18 cellular contexts compared by ENCODE assay signal in the genomic region with DNA sequence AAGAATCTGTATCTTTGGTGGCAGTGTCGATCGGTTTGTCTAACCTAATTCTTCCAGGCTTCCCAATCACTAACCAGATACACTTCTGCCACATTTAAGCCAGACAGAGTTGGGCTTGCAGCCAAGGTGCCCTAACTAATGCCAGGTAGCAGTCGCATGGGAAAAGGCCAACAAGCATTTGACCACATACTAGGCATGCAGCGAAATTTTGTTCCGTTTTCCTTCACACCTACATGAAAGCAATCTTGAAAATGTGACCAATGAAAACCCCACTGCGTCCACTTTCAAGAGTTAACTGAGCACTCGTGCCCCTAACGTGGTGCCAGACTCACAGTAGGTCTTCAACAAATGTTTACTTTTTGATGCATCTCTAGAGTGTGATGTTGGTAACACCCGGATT.
DNase-seq lines count a peak whose midpoint lies in the region; ATAC-seq and TF ChIP-seq lines count a peak whose summit lies in the region.
"Had no signal": no experiment of that assay in that cellular context is flagged by ENCODE, and none has a peak within 500 bp of the region (broad histone marks: within the 10 kb centered on the region; RNA-seq: fewer than 3 reads in every experiment).

No MANE protein-coding gene starts in this region.

- no peak overlapping the region for H3K4me3 ChIP-seq in HCT116 (replicated peaks in 1 of 2; ENCODE audit: low read depth in 1 of 2, low read length in 2 of 2)
- H3K4me3 ChIP-seq in iPS-20b (ENCODE audit: low read length) = peak overlapping the region; percentile 46; the same call in 1 of the 2 replicates
- no peak overlapping the region for H3K4me3 ChIP-seq in skeletal muscle satellite cell (ENCODE audit: low read length)
- no peak overlapping the region for H3K4me3 ChIP-seq in foreskin fibroblast (ENCODE audit: low read depth in 1 of 2, low read length in 2 of 2)
- H3K4me3 ChIP-seq: ascending aorta; BLaER1 treated with 17β-estradiol and CSF1 and Interleukin-3, amounts not matched to agents 10 nM and 100 nM had no signal

- CTCF ChIA-PET in HCT116 (lab: Charles Lee) = no interaction called here

- no peaks in the 10 kb centered on the region for H3K79me2 ChIP-seq in HCT116 (ENCODE audit: insufficient read depth, low read length)

- no peaks in the 10 kb centered on the region for H3K9me2 ChIP-seq in HCT116 (ENCODE audit: insufficient read depth)

- no peak for TF ChIP-seq RAD21 in HCT116 (IDR thresholded peaks at IDR 0.05; ENCODE audit: low read depth)

- no TSS peak for BruUV-seq in HCT116 (replicated peaks; lab: Mats Ljungman, UMichigan)

- H3K4me1 ChIP-seq in HCT116 (ENCODE audit: control insufficient read depth in 1 of 2, insufficient read depth in 2 of 2, low read length in 2 of 2) (peaks cover 0 to 12% of the 10 kb centered on the region in 2 experiments; a peak in 2 of 4 replicates), iPS-20b (ENCODE audit: insufficient read depth, low read length) (peaks cover 38% of the 10 kb centered on the region), skeletal muscle satellite cell (ENCODE audit: control insufficient read depth, insufficient read depth, low read length) (peaks cover 62% of the 10 kb centered on the region)

- ATAC-seq in HCT116 = no peak
- ATAC-seq: left colon, T-helper 17 cell had no signal

- intact Hi-C loops in HCT116 (cut with micrococcal nuclease) = no loop called here

- no peak overlapping the region for H3K27ac ChIP-seq in HCT116 (ENCODE audit: low read depth, low read length)
- H3K27ac ChIP-seq in iPS-20b (ENCODE audit: low read length) = peak overlapping the region; percentile 92
- H3K27ac ChIP-seq: ascending aorta; BLaER1 treated with 17β-estradiol and CSF1 and Interleukin-3, amounts not matched to agents 10 nM and 100 nM; RWPE1 had no signal

- POLR2A ChIA-PET in HCT116 (lab: Charles Lee) = no interaction called here

- H2AFZ ChIP-seq in HCT116 (ENCODE audit: low read depth, low read length, poor library complexity, severe bottlenecking) = no peak overlapping the region

- DNase-seq in HCT116 (ENCODE audit: low read depth, low spot score) (no peak), RPMI8226 (peak; percentile 24), putamen (ENCODE audit: low spot score) (no peak), foreskin fibroblast (no peak), islet precursor cell (no peak)
- DNase-seq: activated CD4-positive, CD25-positive, alpha-beta regulatory T cell treated with anti-CD3 and anti-CD28 coated beads, Interleukin-2, amount 50 U/mL, for 72 hours; activated CD8-positive, alpha-beta memory T cell treated with anti-CD3 and anti-CD28 coated beads, Interleukin-2, amount 50 U/mL, for 4 hours; activated naive CD4-positive, alpha-beta T cell; DMS79 treated with DMSO at 0.1 percent for 48 hours; left colon; NCI-H2081; stimulated activated CD4-positive, alpha-beta T cell treated with anti-CD3 and anti-CD28 coated beads, Interleukin-2, amount 100 ng/mL, for 24 hours; T-helper 17 cell had no signal

- H3K36me3 ChIP-seq in HCT116 (ENCODE audit: control insufficient read depth in 1 of 2, insufficient read depth in 2 of 2, low read length in 2 of 2) (no peaks in the 10 kb centered on the region), iPS-20b (ENCODE audit: insufficient read depth, low read depth, low read length) (no peaks in the 10 kb centered on the region), skeletal muscle satellite cell (ENCODE audit: insufficient read depth, low read length) (no peaks in the 10 kb centered on the region)
- H3K36me3 ChIP-seq: ascending aorta; BLaER1 treated with 17β-estradiol and CSF1 and Interleukin-3, amounts not matched to agents 10 nM and 100 nM had no signal

- TF ChIP-seq CTCF in HCT116 (IDR thresholded peaks at IDR 0.05 in 2 of 3, conservative IDR thresholded peaks at IDR 0.05 in 1 of 3; ENCODE audit: borderline replicate concordance in 1 of 3, insufficient read depth in 1 of 3, low read depth in 2 of 3, low read length in 2 of 3) (no peak), foreskin fibroblast (IDR thresholded peaks at IDR 0.05; ENCODE audit: low read depth, low read length) (no peak)

- H3K9ac ChIP-seq in HCT116 (ENCODE audit: low read length) (no peak overlapping the region), iPS-20b (ENCODE audit: low read depth, low read length) (peak overlapping the region; percentile 52), skeletal muscle satellite cell (ENCODE audit: low read depth, low read length) (peak overlapping the region; percentile 46)
- H3K9ac ChIP-seq: BLaER1 treated with 17β-estradiol and CSF1 and Interleukin-3, amounts not matched to agents 10 nM and 100 nM had no signal

- H4K20me1 ChIP-seq in HCT116 (ENCODE audit: insufficient read depth) = no peaks in the 10 kb centered on the region
- H4K20me1 ChIP-seq: BLaER1 treated with 17β-estradiol and CSF1 and Interleukin-3, amounts not matched to agents 10 nM and 100 nM had no signal

- no peaks in the 10 kb centered on the region for H3K9me3 ChIP-seq in HCT116 (ENCODE audit: control insufficient read depth in 1 of 2, insufficient read depth in 1 of 2, low read depth in 1 of 2, low read length in 2 of 2)
- peaks cover 4% of the 10 kb centered on the region; the same call in 1 of the 2 replicates for H3K9me3 ChIP-seq in iPS-20b (ENCODE audit: insufficient read depth, low read depth, low read length)
- H3K9me3 ChIP-seq in skeletal muscle satellite cell (replicated peaks; ENCODE audit: low read length) = peaks cover 4% of the 10 kb centered on the region
- H3K9me3 ChIP-seq: ascending aorta; BLaER1 treated with 17β-estradiol and CSF1 and Interleukin-3, amounts not matched to agents 10 nM and 100 nM had no signal

- H3K4me2 ChIP-seq in HCT116 (ENCODE audit: low read length) = peak overlapping the region; percentile 37
- H3K4me2 ChIP-seq in skeletal muscle satellite cell (ENCODE audit: low read length) = peak overlapping the region; percentile 61
- H3K4me2 ChIP-seq: BLaER1 treated with 17β-estradiol and CSF1 and Interleukin-3, amounts not matched to agents 10 nM and 100 nM had no signal

- RAD21 ChIA-PET in HCT116 (lab: Charles Lee; ENCODE audit: low non-redundant PET in 1 of 2, low total read pairs in 2 of 2, uncharacterized antibody in 2 of 2, unreplicated experiment in 2 of 2) = no interaction called here

- H3K27me3 ChIP-seq in HCT116 (ENCODE audit: insufficient read depth, low read length) (no peaks in the 10 kb centered on the region), iPS-20b (ENCODE audit: insufficient read depth, low read length) (no peaks in the 10 kb centered on the region), skeletal muscle satellite cell (ENCODE audit: control insufficient read depth, insufficient read depth, low read length) (no peaks in the 10 kb centered on the region)
- H3K27me3 ChIP-seq: ascending aorta; BLaER1 treated with 17β-estradiol and CSF1 and Interleukin-3, amounts not matched to agents 10 nM and 100 nM had no signal

- TF ChIP-seq POLR2A in HCT116 (IDR thresholded peaks at IDR 0.05; ENCODE audit: borderline replicate concordance, extremely low read depth, insufficient read depth, insufficient read length) = no peak

TF ChIP-seq in HCT116, 20 proteins besides CTCF, POLR2A, EP300 and RAD21:
- no peak for TF ChIP-seq EGR1 (IDR thresholded peaks at IDR 0.05; ENCODE audit: low read depth)
- TF ChIP-seq SP1 (IDR thresholded peaks at IDR 0.05; ENCODE audit: low read depth) = no peak
TF ChIP-seq in HCT116: peak in this region for 0.
